In genomic region chr5:161544350-161544765, GRCh38 we compare ENCODE assay signal across 8 cellular contexts. TPM values are rescaled to one million over a fixed set of nuclear protein-coding genes. Genes with fewer than 3 reads are reported as not detected.
A peak's percentile ranks its signal among the peaks of the same experiment; 100 is the strongest.
DNase-seq lines count a peak whose midpoint lies in the region; ATAC-seq and TF ChIP-seq lines count a peak whose summit lies in the region.

No MANE protein-coding gene starts in this region.

- peak overlapping the region; percentile 92 for H3K4me3 ChIP-seq in OCI-LY7 (ENCODE audit: low read depth, low read length, poor library complexity, severe bottlenecking)
- H3K4me3 ChIP-seq in coronary artery = no peak overlapping the region
- H3K4me3 ChIP-seq in mesendoderm (ENCODE audit: low read length) = no peak overlapping the region

- H3K4me2 ChIP-seq in OCI-LY7 (ENCODE audit: low read length) (peak overlapping the region; percentile 89), mesendoderm (ENCODE audit: low read length) (no peak overlapping the region)

- H2BK120ac ChIP-seq in mesendoderm (ENCODE audit: low read depth, low read length) = no peak overlapping the region

- DNase-seq in NCI-H1694 treated with DMSO at 0.1 percent for 48 hours (lab: John Stamatoyannopoulos, UW) (peak; percentile 49), NCI-H1694 (lab: John Stamatoyannopoulos, UW) (no peak), OCI-LY7 (ENCODE audit: low spot score) (peak; percentile 76), coronary artery (ENCODE audit: low spot score) (no peak), mesendoderm (peak; percentile 83)

- H3K4me1 ChIP-seq in OCI-LY7 (ENCODE audit: insufficient read depth, low read length, poor library complexity, severe bottlenecking) (peaks cover 13% of the 10 kb centered on the region), mesendoderm (ENCODE audit: control insufficient read depth, low read depth, low read length) (peaks cover 8% of the 10 kb centered on the region)

- H3K27me3 ChIP-seq in mesendoderm (ENCODE audit: insufficient read depth, low read length, poor library complexity) = no peaks in the 10 kb centered on the region

- H3K36me3 ChIP-seq in OCI-LY7 (ENCODE audit: insufficient read depth, low read length) = no peaks in the 10 kb centered on the region
- H3K36me3 ChIP-seq in mesendoderm (ENCODE audit: control insufficient read depth, insufficient read depth, low read length) = no peaks in the 10 kb centered on the region

- no peaks in the 10 kb centered on the region for H3K79me1 ChIP-seq in mesendoderm (ENCODE audit: low read length)

- no peaks in the 10 kb centered on the region for H3K9me3 ChIP-seq in OCI-LY7 (ENCODE audit: low read length)

- H2AFZ ChIP-seq in OCI-LY7 (ENCODE audit: low read length) = peak overlapping the region; percentile 95

- no peaks in the 10 kb centered on the region for H4K20me1 ChIP-seq in OCI-LY7 (ENCODE audit: insufficient read depth, low read length)

- WGBS in mesendoderm (ENCODE audit: extremely low coverage, insufficient coverage, low lambda C conversion rate) = no CpG with 5 or more reads among the region's 7 CpGs

- no peak overlapping the region for H4K8ac ChIP-seq in mesendoderm (ENCODE audit: low read depth, low read length)

- H3K56ac ChIP-seq in mesendoderm (ENCODE audit: low read length) = peak overlapping the region; percentile 71

- peak overlapping the region; percentile 40 for H3K9ac ChIP-seq in mesendoderm (ENCODE audit: low read length)

- H2AK5ac ChIP-seq in mesendoderm (ENCODE audit: low read length) = no peak overlapping the region

- no peak overlapping the region for H3K4ac ChIP-seq in mesendoderm (ENCODE audit: low read depth, low read length)

- H3K18ac ChIP-seq in mesendoderm (ENCODE audit: low read length) = no peak overlapping the region

- CTCF ChIA-PET in OCI-LY7 (lab: Charles Lee; ENCODE audit: unreplicated experiment) = interaction anchor here (0.7 kb wide), 1 partner anchor 185 kb away, joined by 3 read pairs; no protein-coding TSS in a partner anchor

- H3K79me2 ChIP-seq in OCI-LY7 (ENCODE audit: insufficient read depth, low read depth, low read length) = no peaks in the 10 kb centered on the region
- H3K79me2 ChIP-seq in mesendoderm (ENCODE audit: control insufficient read depth, insufficient read depth, low read length) = no peaks in the 10 kb centered on the region

- intact Hi-C loops in OCI-LY7 (cut with micrococcal nuclease; ENCODE audit: unreplicated experiment) = loop anchor here (10.0 kb wide), 3 partner anchors 130 to 1890 kb away; partner anchors contain the start of gene CCNG1

- BruUV-seq in OCI-LY7 (replicated peaks; lab: Mats Ljungman, UMichigan) = no TSS peak

- H2BK15ac ChIP-seq in mesendoderm (replicated peaks; ENCODE audit: low read depth) = no peak overlapping the region

- peak; percentile 34 for ATAC-seq in GM18873 (IDR thresholded peaks at IDR 0.05; ENCODE audit: low FRiP score, unreplicated experiment)
- ATAC-seq in HG03135 (IDR thresholded peaks at IDR 0.05; ENCODE audit: unreplicated experiment) = peak; percentile 44
- no peak for ATAC-seq in GM21619 (IDR thresholded peaks at IDR 0.05; ENCODE audit: unreplicated experiment)

- peak overlapping the region; percentile 29 for H2BK5ac ChIP-seq in mesendoderm (ENCODE audit: low read length)

- no peaks in the 10 kb centered on the region for H3K9me2 ChIP-seq in OCI-LY7 (ENCODE audit: insufficient read depth, low read length)

- POLR2A ChIA-PET in OCI-LY7 (lab: Charles Lee) = interaction anchor here (1.0 to 1.2 kb wide), 2 partner anchors 22 to 589 kb away, joined by 3 read pairs; no protein-coding TSS in a partner anchor

- no peak overlapping the region for H3K23ac ChIP-seq in mesendoderm (ENCODE audit: low read length)

- peak; percentile 95 for TF ChIP-seq CTCF in OCI-LY7 (conservative IDR thresholded peaks at IDR 0.05; ENCODE audit: low read length)
- TF ChIP-seq CTCF in coronary artery (IDR thresholded peaks at IDR 0.05) = peak; percentile 52

- H3K27ac ChIP-seq in OCI-LY7 (ENCODE audit: low read depth, low read length, poor library complexity, severe bottlenecking) (no peak overlapping the region), coronary artery (no peak overlapping the region), mesendoderm (ENCODE audit: low read depth, low read length) (no peak overlapping the region)

- H4K5ac ChIP-seq in mesendoderm (ENCODE audit: low read length) = no peak overlapping the region

RNA-seq across cellular contexts. Expression of gene GABRB2, which starts 2.2 kb away (rescaled TPM):
- 1.4 and 2.3 TPM in 2 replicates for total RNA-seq in OCI-LY7 (2014; rRNA removed; shearing (Covaris generic))
- total RNA-seq in OCI-LY7 (2022) = 5.1 and 5.5 TPM in 2 replicates
- 15.0 TPM for polyA plus RNA-seq in mesendoderm (2013, experiment 1 of 2)
- polyA plus RNA-seq in mesendoderm (2013, experiment 2 of 2) = 13.0 TPM

Comparison
In these comparisons a context has a peak if more than half of its experiments do, and no peak if none do; other contexts are left out.
1. DNase-seq: peak in NCI-H1694 treated with DMSO at 0.1 percent for 48 hours (single experiment), OCI-LY7 (single experiment) and mesendoderm (single experiment); none in NCI-H1694 (single experiment) and coronary artery (single experiment).